ENCODE assay signal across 23 cellular contexts in the genomic region with DNA sequence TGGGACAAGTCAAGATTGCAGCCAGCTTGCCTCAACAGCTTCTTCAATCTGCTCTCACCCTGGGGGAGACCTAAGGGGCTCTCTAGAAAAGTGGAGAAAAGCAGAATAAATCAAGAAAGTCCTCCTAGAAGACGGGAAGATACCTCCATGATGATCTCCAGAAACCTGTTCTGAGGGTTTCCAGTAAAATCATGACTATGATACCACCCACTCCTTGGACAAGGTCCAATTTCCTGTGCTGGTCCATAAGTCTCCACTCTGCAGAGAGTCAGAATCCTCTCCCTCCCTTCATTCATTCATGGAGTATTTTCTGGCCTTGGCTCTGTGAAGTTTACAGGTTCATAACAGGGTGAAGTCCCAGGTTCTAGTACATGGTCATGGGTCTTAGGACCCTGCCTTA.
"Had no signal": no experiment of that assay in that cellular context is flagged by ENCODE, and none has a peak within 500 bp of the region (broad histone marks: within the 10 kb centered on the region; RNA-seq: fewer than 3 reads in every experiment).

No MANE protein-coding gene starts in this region.

- H3K36me3 ChIP-seq: esophagus squamous epithelium, gastrocnemius medialis, heart right ventricle, left ventricle myocardium inferior, lower lobe of right lung, neural progenitor cell, ovary, right atrium auricular region, tibial nerve had no signal

- H3K4me3 ChIP-seq: esophagus squamous epithelium, gastrocnemius medialis, heart right ventricle, left ventricle myocardium inferior, lower lobe of right lung, neural progenitor cell, ovary, right atrium auricular region, testis, tibial nerve had no signal

- H3K27me3 Mint-ChIP-seq: dendritic cell treated with granulocyte-macrophage colony-stimulating factor and Interleukin-4, amounts not matched to agents 40 ng/mL and 50 ng/mL, for 4 days; natural killer cell treated with Interleukin-12 subunit alpha and Interleukin-12 subunit beta and Interleukin-15 and Interleukin-18, amount 100 ng/mL, for 72 hours; stimulated activated memory B cell treated with anti-CD40 and anti-IgM and Interleukin-4, amounts not matched to agents 10 μg/mL and 1 μg/mL and 100 μg/mL, for 72 hours; stimulated activated naive CD8-positive, alpha-beta T cell treated with anti-CD3 and anti-CD28 coated beads, Interleukin-15, amount 100 ng/mL, for 72 hours had no signal

- H3K4me1 ChIP-seq: left ventricle myocardium inferior, lower lobe of right lung, neural progenitor cell, right atrium auricular region had no signal

- H3K36me3 Mint-ChIP-seq: immature natural killer cell; natural killer cell treated with Interleukin-12 subunit alpha and Interleukin-12 subunit beta and Interleukin-15 and Interleukin-18, amount 100 ng/mL, for 72 hours; stimulated activated memory B cell treated with anti-CD40 and anti-IgM and Interleukin-4, amounts not matched to agents 10 μg/mL and 1 μg/mL and 100 μg/mL, for 72 hours had no signal

- FAIRE-seq: colon, kidney had no signal

- ATAC-seq: effector memory CD8-positive, alpha-beta T cell; gastrocnemius medialis; lower lobe of right lung; natural killer cell treated with Interleukin-12 subunit alpha and Interleukin-12 subunit beta and Interleukin-15 and Interleukin-18, amount 100 ng/mL, for 72 hours; stimulated activated memory B cell treated with anti-CD40 and anti-IgM and Interleukin-4, amounts not matched to agents 10 μg/mL and 1 μg/mL and 100 μg/mL, for 72 hours; stimulated activated naive CD8-positive, alpha-beta T cell treated with anti-CD3 and anti-CD28 coated beads, Interleukin-15, amount 100 ng/mL, for 72 hours had no signal

- H3K27ac Mint-ChIP-seq: dendritic cell treated with granulocyte-macrophage colony-stimulating factor and Interleukin-4, amounts not matched to agents 40 ng/mL and 50 ng/mL, for 4 days; effector memory CD8-positive, alpha-beta T cell; immature natural killer cell; natural killer cell treated with Interleukin-12 subunit alpha and Interleukin-12 subunit beta and Interleukin-15 and Interleukin-18, amount 100 ng/mL, for 72 hours; neural progenitor cell; stimulated activated memory B cell treated with anti-CD40 and anti-IgM and Interleukin-4, amounts not matched to agents 10 μg/mL and 1 μg/mL and 100 μg/mL, for 72 hours; stimulated activated naive CD8-positive, alpha-beta T cell treated with anti-CD3 and anti-CD28 coated beads, Interleukin-15, amount 100 ng/mL, for 72 hours had no signal

- DNase-seq: effector memory CD8-positive, alpha-beta T cell; esophagus squamous epithelium; gastrocnemius medialis; heart right ventricle; immature natural killer cell; kidney; left cardiac atrium; left ventricle myocardium inferior; lower lobe of right lung; midbrain; nucleus accumbens; ovary; stimulated activated CD4-positive, alpha-beta T cell treated with anti-CD3 and anti-CD28 coated beads, Interleukin-4, amount 100 ng/mL, for 1 hour; stimulated activated naive CD8-positive, alpha-beta T cell treated with anti-CD3 and anti-CD28 coated beads, Interleukin-15, amount 100 ng/mL, for 72 hours; testis had no signal

- H3K27ac ChIP-seq: esophagus squamous epithelium, gastrocnemius medialis, heart right ventricle, left ventricle myocardium inferior, lower lobe of right lung, neural progenitor cell, ovary, right atrium auricular region, tibial nerve had no signal

- H3K9me3 Mint-ChIP-seq: central memory CD8-positive, alpha-beta T cell; stimulated activated memory B cell treated with anti-CD40 and anti-IgM and Interleukin-4, amounts not matched to agents 10 μg/mL and 1 μg/mL and 100 μg/mL, for 72 hours; stimulated activated naive CD8-positive, alpha-beta T cell treated with anti-CD3 and anti-CD28 coated beads, Interleukin-15, amount 100 ng/mL, for 72 hours had no signal

- H3K4me1 Mint-ChIP-seq: central memory CD8-positive, alpha-beta T cell; immature natural killer cell; neural progenitor cell; stimulated activated memory B cell treated with anti-CD40 and anti-IgM and Interleukin-4, amounts not matched to agents 10 μg/mL and 1 μg/mL and 100 μg/mL, for 72 hours; stimulated activated naive CD8-positive, alpha-beta T cell treated with anti-CD3 and anti-CD28 coated beads, Interleukin-15, amount 100 ng/mL, for 72 hours had no signal

- H3K4me3 Mint-ChIP-seq: central memory CD8-positive, alpha-beta T cell; dendritic cell treated with granulocyte-macrophage colony-stimulating factor and Interleukin-4, amounts not matched to agents 40 ng/mL and 50 ng/mL, for 4 days; effector memory CD8-positive, alpha-beta T cell; immature natural killer cell; natural killer cell treated with Interleukin-12 subunit alpha and Interleukin-12 subunit beta and Interleukin-15 and Interleukin-18, amount 100 ng/mL, for 72 hours; neural progenitor cell; stimulated activated memory B cell treated with anti-CD40 and anti-IgM and Interleukin-4, amounts not matched to agents 10 μg/mL and 1 μg/mL and 100 μg/mL, for 72 hours; stimulated activated naive CD8-positive, alpha-beta T cell treated with anti-CD3 and anti-CD28 coated beads, Interleukin-15, amount 100 ng/mL, for 72 hours had no signal

- H3K27me3 ChIP-seq: esophagus squamous epithelium, gastrocnemius medialis, heart right ventricle, neural progenitor cell, ovary, right atrium auricular region, testis, tibial nerve had no signal

- H3K9me3 ChIP-seq: esophagus squamous epithelium, gastrocnemius medialis, left ventricle myocardium inferior, lower lobe of right lung, ovary, right atrium auricular region, testis, tibial nerve had no signal
